In the genomic region with DNA sequence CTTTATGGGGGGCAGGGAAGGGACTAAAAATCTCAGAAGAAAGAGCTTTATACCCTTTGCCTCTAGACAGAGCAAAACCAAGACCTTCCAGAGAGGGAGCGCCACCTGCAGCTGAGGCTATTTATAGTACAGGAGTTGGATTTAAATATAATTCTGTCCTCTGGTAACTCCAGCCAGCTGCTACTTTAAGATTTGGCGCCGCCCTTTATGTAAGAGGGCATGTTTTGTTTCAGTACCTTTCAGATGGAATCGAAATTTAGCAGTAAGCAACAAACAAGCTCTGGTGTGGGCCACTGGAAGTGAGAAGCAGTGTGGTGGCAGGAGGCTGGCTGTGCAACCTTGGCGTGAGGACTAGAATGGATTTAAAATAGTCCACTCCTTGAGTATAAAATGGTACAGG, we compare ENCODE assay signal across 9 cellular contexts. TPM values are rescaled to one million over a fixed set of nuclear protein-coding genes. Genes with fewer than 3 reads are reported as not detected.
DNase-seq lines count a peak whose midpoint lies in the region; ATAC-seq and TF ChIP-seq lines count a peak whose summit lies in the region.
"Had no signal": no experiment of that assay in that cellular context is flagged by ENCODE, and none has a peak within 500 bp of the region (broad histone marks: within the 10 kb centered on the region; RNA-seq: fewer than 3 reads in every experiment).

No MANE protein-coding gene starts in this region.

- peak; percentile 46 for TF ChIP-seq CTCF in fibroblast of the aortic adventitia (IDR thresholded peaks at IDR 0.05; ENCODE audit: insufficient read depth, low read length)

- no peak overlapping the region for H3K4me3 ChIP-seq in fibroblast of the aortic adventitia (ENCODE audit: low read depth, low read length)

- no peak for ATAC-seq in HG02798 (IDR thresholded peaks at IDR 0.05; ENCODE audit: poor library complexity, unreplicated experiment)
- ATAC-seq in GM21367 (IDR thresholded peaks at IDR 0.05; ENCODE audit: unreplicated experiment), result no peak

- no peaks in the 10 kb centered on the region for H3K9me3 Mint-ChIP-seq in T-helper 2 cell treated with Interferon-gamma antibody and Interleukin-4, amounts not matched to agents 5 μg/mL and 100 μg/mL, for 36 hours

- no peak overlapping the region for H3K4me3 Mint-ChIP-seq in T-helper 2 cell treated with Interferon-gamma antibody and Interleukin-4, amounts not matched to agents 5 μg/mL and 100 μg/mL, for 36 hours

- H3K27me3 Mint-ChIP-seq in T-helper 2 cell treated with Interferon-gamma antibody and Interleukin-4, amounts not matched to agents 5 μg/mL and 100 μg/mL, for 36 hours (ENCODE audit: low read depth), result peaks cover 47% of the 10 kb centered on the region

- no peaks in the 10 kb centered on the region for H3K36me3 Mint-ChIP-seq in T-helper 2 cell treated with Interferon-gamma antibody and Interleukin-4, amounts not matched to agents 5 μg/mL and 100 μg/mL, for 36 hours (ENCODE audit: low read depth)

- no peak overlapping the region for H3K27ac Mint-ChIP-seq in T-helper 2 cell treated with Interferon-gamma antibody and Interleukin-4, amounts not matched to agents 5 μg/mL and 100 μg/mL, for 36 hours

- peaks cover 11% of the 10 kb centered on the region for H3K4me1 Mint-ChIP-seq in T-helper 2 cell treated with Interferon-gamma antibody and Interleukin-4, amounts not matched to agents 5 μg/mL and 100 μg/mL, for 36 hours (ENCODE audit: low read depth)

- peak; percentile 21 for DNase-seq in COLO668 (lab: John Stamatoyannopoulos, UW; ENCODE audit: unreplicated experiment)
- DNase-seq in KG1 (lab: John Stamatoyannopoulos, UW), result peak; percentile 4
- DNase-seq in T-helper 2 cell treated with Interferon-gamma antibody and Interleukin-4, amounts not matched to agents 5 μg/mL and 100 μg/mL, for 36 hours (ENCODE audit: low spot score), result peak; percentile 18
- DNase-seq in fibroblast of the aortic adventitia (ENCODE audit: low read depth), result peak; percentile 50
- peak; percentile 47 for DNase-seq in stimulated activated CD8-positive, alpha-beta memory T cell treated with anti-CD3 and anti-CD28 coated beads, Interleukin-4, amount 100 ng/mL, for 48 hours
- no peak for DNase-seq in NK-92 (lab: John Stamatoyannopoulos, UW; ENCODE audit: unreplicated experiment)

RNA-seq across cellular contexts. Expression of gene GUCY2D, which starts 5.2 kb away (rescaled TPM):
- not detected in 2 replicates for total RNA-seq in fibroblast of the aortic adventitia (ENCODE audit: low replicate concordance)
- total RNA-seq: dermis microvascular lymphatic vessel endothelial cell had no signal

RNA-seq across cellular contexts. Expression of gene ALOX15B, which starts 41.7 kb away (rescaled TPM):
- total RNA-seq in fibroblast of the aortic adventitia (ENCODE audit: low replicate concordance), result 0.57 TPM in 1 of 2 replicates, not detected in the other
- total RNA-seq: dermis microvascular lymphatic vessel endothelial cell had no signal
